In genomic region chr6:25916330-25916729, GRCh38 we compare ENCODE assay signal across 11 cellular contexts. TPM values are rescaled to one million over a fixed set of nuclear protein-coding genes. Genes with fewer than 3 reads are reported as not detected.
"Had no signal": no experiment of that assay in that cellular context is flagged by ENCODE, and none has a peak within 500 bp of the region (broad histone marks: within the 10 kb centered on the region; RNA-seq: fewer than 3 reads in every experiment).

No MANE protein-coding gene starts in this region.

- H3K27ac ChIP-seq: GM23248, HL-60 had no signal

- H3K36me3 ChIP-seq: HAP-1 had no signal

- ATAC-seq: HCT116 had no signal

- H3K9me3 ChIP-seq: HAP-1 had no signal

- H3K4me1 ChIP-seq: HAP-1 had no signal

- DNase-seq: GM23248, GOT3, H7, HFFc6, KG1 had no signal

- H3K4me3 ChIP-seq: GM23248, HAP-1 had no signal

- H2AFZ ChIP-seq: GM23248 had no signal

- H3K9ac ChIP-seq: GM23248 had no signal

RNA-seq across cellular contexts. Expression of gene SLC17A2, which starts 14.2 kb away (rescaled TPM):
- total RNA-seq: GM23248, H4, H7, HFFc6, HT1080 had no signal
- polyA plus RNA-seq: GM23248, IgD-negative memory B cell had no signal

RNA-seq across cellular contexts. Expression of gene SLC17A3, which starts 42.3 kb away (rescaled TPM):
- total RNA-seq: GM23248, H7, HFFc6, HT1080 had no signal
- polyA plus RNA-seq: GM23248, IgD-negative memory B cell had no signal
